Comparison of ENCODE assay signal across 9 cellular contexts in genomic region chr14:93619176-93619793, GRCh38.
A peak's percentile ranks its signal among the peaks of the same experiment; 100 is the strongest.
DNase-seq lines count a peak whose midpoint lies in the region; ATAC-seq and TF ChIP-seq lines count a peak whose summit lies in the region.
"Had no signal": no experiment of that assay in that cellular context is flagged by ENCODE, and none has a peak within 500 bp of the region (broad histone marks: within the 10 kb centered on the region; RNA-seq: fewer than 3 reads in every experiment).

No MANE protein-coding gene starts in this region.

- H3K27ac ChIP-seq in AG04450 (ENCODE audit: low read depth, low read length), result no peak overlapping the region

- no peaks in the 10 kb centered on the region for H3K9me3 Mint-ChIP-seq in WTC11
- no peaks in the 10 kb centered on the region for H3K9me3 Mint-ChIP-seq in stimulated activated naive B cell treated with anti-CD40 and anti-IgM and Interleukin-4, amounts not matched to agents 10 μg/mL and 1 μg/mL and 100 μg/mL, for 72 hours

- no peak overlapping the region for H3K4me3 Mint-ChIP-seq in WTC11
- no peak overlapping the region for H3K4me3 Mint-ChIP-seq in stimulated activated naive B cell treated with anti-CD40 and anti-IgM and Interleukin-4, amounts not matched to agents 10 μg/mL and 1 μg/mL and 100 μg/mL, for 72 hours

- H3K36me3 Mint-ChIP-seq in WTC11, result no peaks in the 10 kb centered on the region
- no peaks in the 10 kb centered on the region for H3K36me3 Mint-ChIP-seq in stimulated activated naive B cell treated with anti-CD40 and anti-IgM and Interleukin-4, amounts not matched to agents 10 μg/mL and 1 μg/mL and 100 μg/mL, for 72 hours

- ATAC-seq in WTC11 (peak; percentile 47; the same call in 1 of the 2 replicates), GM21619 (IDR thresholded peaks at IDR 0.05; ENCODE audit: unreplicated experiment) (no peak)
- ATAC-seq in stimulated activated naive B cell treated with anti-CD40 and anti-IgM and Interleukin-4, amounts not matched to agents 10 μg/mL and 1 μg/mL and 100 μg/mL, for 72 hours (replicated peaks), result peak in 1 of 2 donors; percentile 45
- ATAC-seq: left colon had no signal

- H3K9me3 ChIP-seq in AG04450 (ENCODE audit: control insufficient read depth, insufficient read depth, low read length), result no peaks in the 10 kb centered on the region

- H3K4me1 Mint-ChIP-seq in WTC11, result peaks cover 9% of the 10 kb centered on the region; the same call in 1 of the 2 replicates
- H3K4me1 Mint-ChIP-seq in stimulated activated naive B cell treated with anti-CD40 and anti-IgM and Interleukin-4, amounts not matched to agents 10 μg/mL and 1 μg/mL and 100 μg/mL, for 72 hours, result no peaks in the 10 kb centered on the region

- no peak overlapping the region for H3K4me3 ChIP-seq in AG04450 (ENCODE audit: low read depth, low read length)

- DNase-seq in AG04450 (ENCODE audit: low read depth, low spot score), result no peak
- DNase-seq in GM04503 (ENCODE audit: low read depth), result peak; percentile 4
- peak; percentile 30 to 77 (median 51) for DNase-seq in NCI-H1417 (lab: John Stamatoyannopoulos, UW)
- peak; percentile 44 for DNase-seq in WTC11 (ENCODE audit: low spot score)
- DNase-seq in hepatic stellate cell (ENCODE audit: low spot score), result peak; percentile 12
- DNase-seq in stimulated activated naive B cell treated with anti-CD40 and anti-IgM and Interleukin-4, amounts not matched to agents 10 μg/mL and 1 μg/mL and 100 μg/mL, for 72 hours, result peak; percentile 5
- no peak for DNase-seq in cerebellar nuclear complex (lab: John Stamatoyannopoulos, UW)

- peak; percentile 60 for TF ChIP-seq CTCF in AG04450 (IDR thresholded peaks at IDR 0.05; ENCODE audit: low read depth, low read length)
- no peak for TF ChIP-seq CTCF in WTC11 (IDR thresholded peaks at IDR 0.05)

- CTCF ChIA-PET in AG04450 (lab: Charles Lee) (interaction anchor here (0.6 to 2.5 kb wide), 4 partner anchors 34 to 502 kb away, joined by 3 to 16 read pairs (median 4); partner anchors contain the start of genes GON7 and UBR7), WTC11 (lab: Charles Lee) (interaction anchor here (0.6 to 1.4 kb wide), 16 partner anchors 12 to 667 kb away, joined by 3 to 14 read pairs (median 4); partner anchors contain the start of genes GON7, LYSET, MOAP1 and UBR7)

- no peaks in the 10 kb centered on the region for H3K27me3 Mint-ChIP-seq in WTC11 (ENCODE audit: low read depth)
- peaks cover 6 to 7% of the 10 kb centered on the region in 2 donors for H3K27me3 Mint-ChIP-seq in stimulated activated naive B cell treated with anti-CD40 and anti-IgM and Interleukin-4, amounts not matched to agents 10 μg/mL and 1 μg/mL and 100 μg/mL, for 72 hours

- H3K27ac Mint-ChIP-seq in WTC11, result no peak overlapping the region
- no peak overlapping the region for H3K27ac Mint-ChIP-seq in stimulated activated naive B cell treated with anti-CD40 and anti-IgM and Interleukin-4, amounts not matched to agents 10 μg/mL and 1 μg/mL and 100 μg/mL, for 72 hours

- POLR2A ChIA-PET in AG04450 (lab: Yijun Ruan, JAX) (no interaction called here), WTC11 (lab: Charles Lee) (no interaction called here)

- H3K27me3 ChIP-seq in AG04450 (ENCODE audit: control insufficient read depth, insufficient read depth, low read length), result no peaks in the 10 kb centered on the region

TF ChIP-seq in WTC11, 78 proteins besides CTCF, POLR2A, EP300 and RAD21:
- TF ChIP-seq IRF1 (CRISPR knock-in tag; IDR thresholded peaks at IDR 0.05) (no peak), IRF2 (CRISPR knock-in tag; IDR thresholded peaks at IDR 0.05; ENCODE audit: borderline replicate concordance, low read depth) (no peak), RORB (CRISPR knock-in tag; IDR thresholded peaks at IDR 0.05) (no peak), ZNF396 (CRISPR knock-in tag; IDR thresholded peaks at IDR 0.05; ENCODE audit: borderline replicate concordance) (no peak), TEAD1 (CRISPR knock-in tag; IDR thresholded peaks at IDR 0.05) (no peak), ZNF121 (CRISPR knock-in tag; IDR thresholded peaks at IDR 0.05) (no peak), ESRRA (CRISPR knock-in tag; IDR thresholded peaks at IDR 0.05; ENCODE audit: borderline replicate concordance) (no peak), ZBTB43 (CRISPR knock-in tag; IDR thresholded peaks at IDR 0.05) (no peak), ZNF425 (CRISPR knock-in tag; conservative IDR thresholded peaks at IDR 0.05) (no peak), ZNF232 (CRISPR knock-in tag; IDR thresholded peaks at IDR 0.05) (no peak), EMX1 (CRISPR knock-in tag; IDR thresholded peaks at IDR 0.05) (no peak), ZNF423 (CRISPR knock-in tag; IDR thresholded peaks at IDR 0.05) (no peak), AFF4 (CRISPR knock-in tag; IDR thresholded peaks at IDR 0.05; ENCODE audit: borderline replicate concordance) (no peak)

Comparison
In these comparisons a context has a peak if more than half of its experiments do, and no peak if none do; other contexts are left out.
1. DNase-seq: peak in GM04503 (single experiment), NCI-H1417 (3 of 3), WTC11 (single experiment), hepatic stellate cell (single experiment) and stimulated activated naive B cell treated with anti-CD40 and anti-IgM and Interleukin-4, amounts not matched to agents 10 μg/mL and 1 μg/mL and 100 μg/mL, for 72 hours (single experiment); none in AG04450 (single experiment) and cerebellar nuclear complex (0 of 2).